ENCODE assay signal across 9 cellular contexts in the genomic region with DNA sequence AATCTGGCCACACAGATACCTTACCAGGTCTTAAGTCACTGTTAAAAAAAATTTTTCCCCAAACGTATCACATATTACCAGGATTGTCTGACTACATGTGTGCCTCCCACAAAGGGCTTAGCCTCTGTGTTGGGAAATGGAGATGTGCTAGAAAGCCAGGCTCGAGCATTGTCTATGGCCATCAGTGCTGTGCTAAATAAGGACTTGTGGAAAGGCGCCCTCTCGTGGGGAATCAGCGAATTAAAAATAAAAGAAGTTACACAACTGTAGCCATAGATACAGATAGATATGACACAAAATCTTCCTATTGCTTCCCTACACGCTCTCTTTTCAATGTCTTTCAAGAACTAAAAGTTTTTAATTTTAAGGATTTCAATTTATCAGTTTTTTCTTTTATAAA. TPM values are rescaled to one million over a fixed set of nuclear protein-coding genes. Genes with fewer than 3 reads are reported as not detected.
DNase-seq lines count a peak whose midpoint lies in the region; ATAC-seq, FAIRE-seq and TF ChIP-seq lines count a peak whose summit lies in the region.
"Had no signal": no experiment of that assay in that cellular context is flagged by ENCODE, and none has a peak within 500 bp of the region (broad histone marks: within the 10 kb centered on the region; RNA-seq: fewer than 3 reads in every experiment).

No MANE protein-coding gene starts in this region.

- no peak for TF ChIP-seq POLR2A in sigmoid colon (IDR thresholded peaks at IDR 0.05)

- peaks cover 23% of the 10 kb centered on the region for H3K4me1 Mint-ChIP-seq in CD14-positive monocyte
- peaks cover 27% of the 10 kb centered on the region for H3K4me1 Mint-ChIP-seq in activated T-helper 2 cell treated with anti-CD3 and anti-CD28 coated beads, Interferon-gamma antibody, Interleukin-2, Interleukin-4, amounts not matched to agents 10 μg/mL and 5 μg/mL and 100 μg/mL, durations not matched to agents 14 hours and 24 hours and 36 hours (ENCODE audit: low read depth)

- H3K27me3 Mint-ChIP-seq in CD14-positive monocyte (ENCODE audit: low read depth in 3 of 3) = peaks cover 3 to 7% (median 4%) of the 10 kb centered on the region in 3 donors
- peaks cover 15% of the 10 kb centered on the region for H3K27me3 Mint-ChIP-seq in activated T-helper 2 cell treated with anti-CD3 and anti-CD28 coated beads, Interferon-gamma antibody, Interleukin-2, Interleukin-4, amounts not matched to agents 10 μg/mL and 5 μg/mL and 100 μg/mL, durations not matched to agents 14 hours and 24 hours and 36 hours (ENCODE audit: low read depth)

- H3K27me3 ChIP-seq in HL-60 (ENCODE audit: insufficient read depth, poor library complexity, severe bottlenecking) (no peaks in the 10 kb centered on the region), sigmoid colon (no peaks in the 10 kb centered on the region)

- H3K36me3 Mint-ChIP-seq in CD14-positive monocyte = no peaks in the 10 kb centered on the region
- H3K36me3 Mint-ChIP-seq in activated T-helper 2 cell treated with anti-CD3 and anti-CD28 coated beads, Interferon-gamma antibody, Interleukin-2, Interleukin-4, amounts not matched to agents 10 μg/mL and 5 μg/mL and 100 μg/mL, durations not matched to agents 14 hours and 24 hours and 36 hours (ENCODE audit: low read depth) = no peaks in the 10 kb centered on the region

- H3K9me3 Mint-ChIP-seq in CD14-positive monocyte = peaks cover 0 to 11% (median 3%) of the 10 kb centered on the region in 7 donors
- peaks cover 6% of the 10 kb centered on the region for H3K9me3 Mint-ChIP-seq in activated T-helper 2 cell treated with anti-CD3 and anti-CD28 coated beads, Interferon-gamma antibody, Interleukin-2, Interleukin-4, amounts not matched to agents 10 μg/mL and 5 μg/mL and 100 μg/mL, durations not matched to agents 14 hours and 24 hours and 36 hours

- no peaks in the 10 kb centered on the region for H3K36me3 ChIP-seq in sigmoid colon

- no peak overlapping the region for H3K4me3 Mint-ChIP-seq in CD14-positive monocyte
- no peak overlapping the region for H3K4me3 Mint-ChIP-seq in activated T-helper 2 cell treated with anti-CD3 and anti-CD28 coated beads, Interferon-gamma antibody, Interleukin-2, Interleukin-4, amounts not matched to agents 10 μg/mL and 5 μg/mL and 100 μg/mL, durations not matched to agents 14 hours and 24 hours and 36 hours (ENCODE audit: low read depth)

- intact Hi-C loops in CD14-positive monocyte (cut with micrococcal nuclease) (no loop called here), sigmoid colon (cut with DNase I) (no loop called here)
- intact Hi-C loops in activated T-helper 2 cell treated with anti-CD3 and anti-CD28 coated beads, Interferon-gamma antibody, Interleukin-2, Interleukin-4, amounts not matched to agents 10 μg/mL and 5 μg/mL and 100 μg/mL, durations not matched to agents 14 hours and 24 hours and 36 hours (cut with micrococcal nuclease) = loop anchor here (10.0 kb wide), 1 partner anchor 557 kb away; a partner anchor contains a TSS

- H3K27ac ChIP-seq in HL-60 (replicated peaks) (no peak overlapping the region), sigmoid colon (no peak overlapping the region)

- WGBS in sigmoid colon, 2 donors = 5 to 12% methylated on average over 6 of the region's 6 CpGs

- H3K4me1 ChIP-seq in sigmoid colon = peaks cover 0 to 7% (median 0%) of the 10 kb centered on the region in 4 donors

- no peak overlapping the region for H3K27ac Mint-ChIP-seq in CD14-positive monocyte
- H3K27ac Mint-ChIP-seq in activated T-helper 2 cell treated with anti-CD3 and anti-CD28 coated beads, Interferon-gamma antibody, Interleukin-2, Interleukin-4, amounts not matched to agents 10 μg/mL and 5 μg/mL and 100 μg/mL, durations not matched to agents 14 hours and 24 hours and 36 hours = no peak overlapping the region

- FAIRE-seq in RCC 7860 (lab: Jason Lieb, UNC) = peak; percentile 77

- H3K4me3 ChIP-seq in HL-60 (replicated peaks; ENCODE audit: insufficient read depth, low read length) (no peak overlapping the region), sigmoid colon (no peak overlapping the region)

- H3K9me3 ChIP-seq in sigmoid colon = peaks cover 0 to 8% (median 0%) of the 10 kb centered on the region in 4 donors

- no peak for TF ChIP-seq EP300 in sigmoid colon (IDR thresholded peaks at IDR 0.05)

- DNase-seq in CD14-positive monocyte (ENCODE audit: low spot score) (peak; percentile 61), HL-60 (ENCODE audit: low read depth in 1 of 2, low spot score in 1 of 2) (peak; percentile 23 to 72), RCC 7860 (ENCODE audit: low spot score) (peak; percentile 51), glomerular visceral epithelial cell (ENCODE audit: extremely low spot score) (peak; percentile 77), sigmoid colon (no peak)
- peak; percentile 30 for DNase-seq in activated T-helper 2 cell treated with anti-CD3 and anti-CD28 coated beads, Interferon-gamma antibody, Interleukin-2, Interleukin-4, amounts not matched to agents 10 μg/mL and 5 μg/mL and 100 μg/mL, durations not matched to agents 14 hours and 24 hours and 36 hours (ENCODE audit: low spot score)

- peak; percentile 73 for TF ChIP-seq CTCF in CD14-positive monocyte (IDR thresholded peaks at IDR 0.05)
- TF ChIP-seq CTCF in HL-60 (IDR thresholded peaks at IDR 0.05; ENCODE audit: insufficient read depth, low read length) = peak; percentile 37
- peak in 3 of 4 experiments; percentile 17 to 56 (median 32) for TF ChIP-seq CTCF in sigmoid colon (IDR thresholded peaks at IDR 0.05)

- ATAC-seq in HG02610 (IDR thresholded peaks at IDR 0.05; ENCODE audit: unreplicated experiment) (no peak), GM18873 (IDR thresholded peaks at IDR 0.05; ENCODE audit: low FRiP score, unreplicated experiment) (no peak)

RNA-seq across cellular contexts. Expression of a gene that starts 47.5 kb away (rescaled TPM):
- polyA plus RNA-seq in CD14-positive monocyte (not detected), sigmoid colon (1 to 10 TPM in 1 of 3 donors, under 1 TPM in 1, not detected in 1; 0.61 to 3.6 TPM)
- total RNA-seq in activated T-helper 2 cell treated with anti-CD3 and anti-CD28 coated beads, Interferon-gamma antibody, Interleukin-2, Interleukin-4, amounts not matched to agents 10 μg/mL and 5 μg/mL and 100 μg/mL, durations not matched to agents 14 hours and 24 hours and 36 hours = not detected in 2 replicates
- not detected for total RNA-seq in sigmoid colon
- total RNA-seq: urinary bladder had no signal
- polyA plus RNA-seq: urinary bladder had no signal

RNA-seq across cellular contexts. Expression of a gene that starts 49.1 kb away (rescaled TPM):
- polyA plus RNA-seq in CD14-positive monocyte = not detected
- not detected in 2 replicates for total RNA-seq in activated T-helper 2 cell treated with anti-CD3 and anti-CD28 coated beads, Interferon-gamma antibody, Interleukin-2, Interleukin-4, amounts not matched to agents 10 μg/mL and 5 μg/mL and 100 μg/mL, durations not matched to agents 14 hours and 24 hours and 36 hours
- not detected for total RNA-seq in sigmoid colon
- not detected for polyA plus RNA-seq in sigmoid colon
- total RNA-seq: urinary bladder had no signal
- polyA plus RNA-seq: urinary bladder had no signal

RNA-seq across cellular contexts. Expression of a gene that starts 52.7 kb away (rescaled TPM):
- polyA plus RNA-seq in CD14-positive monocyte = not detected
- not detected in 2 replicates for total RNA-seq in activated T-helper 2 cell treated with anti-CD3 and anti-CD28 coated beads, Interferon-gamma antibody, Interleukin-2, Interleukin-4, amounts not matched to agents 10 μg/mL and 5 μg/mL and 100 μg/mL, durations not matched to agents 14 hours and 24 hours and 36 hours
- total RNA-seq in sigmoid colon = not detected
- under 1 TPM in 1 of 3 donors, not detected in 2; 0.28 TPM for polyA plus RNA-seq in sigmoid colon
- total RNA-seq: urinary bladder had no signal
- polyA plus RNA-seq: urinary bladder had no signal
